Comparison of ENCODE assay signal across 13 cellular contexts in the genomic region with DNA sequence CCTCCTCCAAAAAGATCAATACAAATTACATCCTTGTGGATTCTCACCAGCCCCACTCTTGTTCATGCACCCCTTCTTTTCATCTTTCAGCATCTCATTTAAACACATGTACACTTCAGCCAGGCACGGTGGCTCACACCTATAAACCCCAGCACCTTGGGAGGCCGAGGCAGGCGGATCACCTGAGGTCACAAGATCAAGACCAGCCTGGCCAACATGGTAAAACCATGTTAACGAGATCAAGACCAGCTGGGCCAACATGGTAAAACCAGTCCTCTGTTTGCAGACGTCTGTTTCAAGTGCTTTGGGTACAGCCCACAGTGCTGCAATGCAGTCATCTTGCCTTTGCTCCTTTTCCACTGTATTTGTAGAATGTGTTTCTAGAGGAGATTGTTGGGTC. TPM values are rescaled to one million over a fixed set of nuclear protein-coding genes. Genes with fewer than 3 reads are reported as not detected.
A peak's percentile ranks its signal among the peaks of the same experiment; 100 is the strongest.
DNase-seq lines count a peak whose midpoint lies in the region; ATAC-seq, FAIRE-seq and TF ChIP-seq lines count a peak whose summit lies in the region.
"Had no signal": no experiment of that assay in that cellular context is flagged by ENCODE, and none has a peak within 500 bp of the region (broad histone marks: within the 10 kb centered on the region; RNA-seq: fewer than 3 reads in every experiment).

No MANE protein-coding gene starts in this region.

- no peak overlapping the region for H4K91ac ChIP-seq in mesenchymal stem cell (ENCODE audit: low read length)

- H2BK15ac ChIP-seq in mesenchymal stem cell (ENCODE audit: low read depth, poor library complexity, severe bottlenecking), result no peak overlapping the region

- peak overlapping the region; percentile 28 to 38 for H3K18ac ChIP-seq in mesenchymal stem cell (ENCODE audit: low read depth in 1 of 2, low read length in 2 of 2)

- H3K9me3 ChIP-seq in astrocyte (ENCODE audit: insufficient read depth, low read depth, low read length) (no peaks in the 10 kb centered on the region), mesenchymal stem cell (ENCODE audit: control insufficient read depth, low read length) (no peaks in the 10 kb centered on the region), tibial artery (no peaks in the 10 kb centered on the region)
- H3K9me3 ChIP-seq: upper lobe of right lung had no signal

- H3K79me2 ChIP-seq in astrocyte (ENCODE audit: insufficient read depth, low read length), result peaks cover 67% of the 10 kb centered on the region

- H3K4me3 Mint-ChIP-seq in activated naive CD4-positive, alpha-beta T cell treated with anti-CD3 and anti-CD28 coated beads, Interleukin-2, amount 50 U/mL, for 24 hours, result no peak overlapping the region
- no peak overlapping the region for H3K4me3 Mint-ChIP-seq in astrocyte (ENCODE audit: unreplicated experiment)
- H3K4me3 Mint-ChIP-seq: activated T-helper 1 cell treated with anti-CD3 and anti-CD28 coated beads, Interleukin-12 subunit alpha, Interleukin-12 subunit beta, Interleukin-2, Interleukin-4 antibody, amounts not matched to agents 30 ng/mL and 10 ng/mL and 1 ng/mL, durations not matched to agents 14 hours and 24 hours and 36 hours had no signal

- TF ChIP-seq CTCF in astrocyte (IDR thresholded peaks at IDR 0.05; ENCODE audit: insufficient read depth, low read depth, low read length) (no peak), tibial artery (IDR thresholded peaks at IDR 0.05) (no peak), foreskin keratinocyte (conservative IDR thresholded peaks at IDR 0.05) (no peak)

- WGBS in mesenchymal stem cell, result 91% methylated on average over 5 of the region's 5 CpGs

- H3K27me3 Mint-ChIP-seq in activated naive CD4-positive, alpha-beta T cell treated with anti-CD3 and anti-CD28 coated beads, Interleukin-2, amount 50 U/mL, for 24 hours, result no peaks in the 10 kb centered on the region
- H3K27me3 Mint-ChIP-seq in astrocyte (ENCODE audit: low read depth, unreplicated experiment), result no peaks in the 10 kb centered on the region

- no peaks in the 10 kb centered on the region for H4K20me1 ChIP-seq in astrocyte (ENCODE audit: insufficient read depth, low read length)

- H3K4ac ChIP-seq in mesenchymal stem cell (ENCODE audit: low read depth in 1 of 2, low read length in 2 of 2), result no peak overlapping the region

- H3K9ac ChIP-seq in astrocyte (ENCODE audit: low read length) (no peak overlapping the region), mesenchymal stem cell (ENCODE audit: low read length) (no peak overlapping the region)

- peaks cover 29% of the 10 kb centered on the region for H3K4me1 Mint-ChIP-seq in activated naive CD4-positive, alpha-beta T cell treated with anti-CD3 and anti-CD28 coated beads, Interleukin-2, amount 50 U/mL, for 24 hours
- H3K4me1 Mint-ChIP-seq in astrocyte (ENCODE audit: low read depth, unreplicated experiment), result peaks cover 33% of the 10 kb centered on the region

- H3K4me1 ChIP-seq in astrocyte (ENCODE audit: insufficient read depth, low read length), result peaks cover 18% of the 10 kb centered on the region
- peaks cover 10% of the 10 kb centered on the region for H3K4me1 ChIP-seq in mesenchymal stem cell (ENCODE audit: control insufficient read depth, insufficient read depth, low read depth, low read length)
- peaks cover 4 to 59% (median 37%) of the 10 kb centered on the region in 4 donors for H3K4me1 ChIP-seq in tibial artery
- H3K4me1 ChIP-seq in foreskin keratinocyte, result peaks cover 28% of the 10 kb centered on the region

- H3K36me3 ChIP-seq in astrocyte (ENCODE audit: insufficient read depth, low read length), result peaks cover 9% of the 10 kb centered on the region
- peaks cover 28 to 29% of the 10 kb centered on the region in 2 experiments for H3K36me3 ChIP-seq in mesenchymal stem cell (ENCODE audit: control insufficient read depth in 1 of 2, insufficient read depth in 2 of 2, low read depth in 1 of 2, low read length in 2 of 2)
- peaks cover 0 to 1% (median 1%) of the 10 kb centered on the region in 3 donors for H3K36me3 ChIP-seq in tibial artery

- no peak overlapping the region for H2BK120ac ChIP-seq in mesenchymal stem cell (ENCODE audit: low read depth, low read length)

- peak overlapping the region; percentile 18 to 90 for H2BK12ac ChIP-seq in mesenchymal stem cell (ENCODE audit: low read length in 2 of 2)

- H3K27me3 ChIP-seq in astrocyte (ENCODE audit: insufficient read depth, low read length) (no peaks in the 10 kb centered on the region), mesenchymal stem cell (ENCODE audit: control insufficient read depth in 1 of 2, insufficient read depth in 1 of 2, low read length in 2 of 2) (no peaks in the 10 kb centered on the region), tibial artery (no peaks in the 10 kb centered on the region), foreskin keratinocyte (no peaks in the 10 kb centered on the region)
- H3K27me3 ChIP-seq: upper lobe of right lung had no signal

- H3K27ac Mint-ChIP-seq in activated naive CD4-positive, alpha-beta T cell treated with anti-CD3 and anti-CD28 coated beads, Interleukin-2, amount 50 U/mL, for 24 hours, result peak overlapping the region; percentile 61
- peak overlapping the region; percentile 11 for H3K27ac Mint-ChIP-seq in astrocyte (ENCODE audit: unreplicated experiment)
- H3K27ac Mint-ChIP-seq: activated T-helper 1 cell treated with anti-CD3 and anti-CD28 coated beads, Interleukin-12 subunit alpha, Interleukin-12 subunit beta, Interleukin-2, Interleukin-4 antibody, amounts not matched to agents 30 ng/mL and 10 ng/mL and 1 ng/mL, durations not matched to agents 14 hours and 24 hours and 36 hours had no signal

- H4K8ac ChIP-seq in mesenchymal stem cell (ENCODE audit: low read length), result peak overlapping the region; percentile 19

- no peak for ATAC-seq in foreskin keratinocyte
- ATAC-seq: upper lobe of right lung had no signal

- no peak overlapping the region for H2AK5ac ChIP-seq in mesenchymal stem cell (ENCODE audit: low read length, severe bottlenecking)

- H3K4me2 ChIP-seq in astrocyte (ENCODE audit: low read length), result no peak overlapping the region
- no peak overlapping the region for H3K4me2 ChIP-seq in mesenchymal stem cell (ENCODE audit: low read length, poor library complexity, severe bottlenecking)

- FAIRE-seq in astrocyte (lab: Jason Lieb, UNC), result no peak
- FAIRE-seq: GM18507 had no signal

- H3K79me1 ChIP-seq in mesenchymal stem cell (replicated peaks; ENCODE audit: low read length, poor library complexity, severe bottlenecking), result peaks cover 28% of the 10 kb centered on the region

- H3K14ac ChIP-seq in mesenchymal stem cell (ENCODE audit: low read length in 2 of 2), result no peak overlapping the region

- H3K27ac ChIP-seq in astrocyte (ENCODE audit: low read depth, low read length), result no peak overlapping the region
- no peak overlapping the region for H3K27ac ChIP-seq in mesenchymal stem cell (ENCODE audit: low read length, poor library complexity, severe bottlenecking)
- peak overlapping the region; percentile 80 to 90 for H3K27ac ChIP-seq in tibial artery
- no peak overlapping the region for H3K27ac ChIP-seq in foreskin keratinocyte

- H3K4me3 ChIP-seq in astrocyte (ENCODE audit: insufficient read depth, low read depth, low read length), result no peak overlapping the region
- no peak overlapping the region for H3K4me3 ChIP-seq in mesenchymal stem cell (ENCODE audit: insufficient read depth in 1 of 2, low read depth in 1 of 2, low read length in 2 of 2)
- H3K4me3 ChIP-seq in tibial artery, result no peak overlapping the region
- H3K4me3 ChIP-seq: upper lobe of right lung had no signal

- no peak overlapping the region for H2BK5ac ChIP-seq in mesenchymal stem cell (ENCODE audit: low read depth, low read length, poor library complexity, severe bottlenecking)

- H3K23ac ChIP-seq in mesenchymal stem cell (ENCODE audit: low read length in 2 of 2), result no peak overlapping the region

- H3K36me3 Mint-ChIP-seq in activated naive CD4-positive, alpha-beta T cell treated with anti-CD3 and anti-CD28 coated beads, Interleukin-2, amount 50 U/mL, for 24 hours, result peaks cover 12% of the 10 kb centered on the region
- H3K36me3 Mint-ChIP-seq in astrocyte (ENCODE audit: low read depth, unreplicated experiment), result peaks cover 22% of the 10 kb centered on the region

- no peaks in the 10 kb centered on the region for H3K9me3 Mint-ChIP-seq in activated naive CD4-positive, alpha-beta T cell treated with anti-CD3 and anti-CD28 coated beads, Interleukin-2, amount 50 U/mL, for 24 hours
- H3K9me3 Mint-ChIP-seq in astrocyte (ENCODE audit: unreplicated experiment), result no peaks in the 10 kb centered on the region
- H3K9me3 Mint-ChIP-seq: activated T-helper 1 cell treated with anti-CD3 and anti-CD28 coated beads, Interleukin-12 subunit alpha, Interleukin-12 subunit beta, Interleukin-2, Interleukin-4 antibody, amounts not matched to agents 30 ng/mL and 10 ng/mL and 1 ng/mL, durations not matched to agents 14 hours and 24 hours and 36 hours had no signal

- DNase-seq in activated naive CD4-positive, alpha-beta T cell (lab: John Stamatoyannopoulos, UW), result no peak
- DNase-seq in astrocyte (ENCODE audit: low read depth) (no peak), mesenchymal stem cell (no peak), tibial artery (peak in 1 of 2 donors; percentile 46), NCI-H187 treated with DMSO at 0.1 percent for 48 hours (lab: John Stamatoyannopoulos, UW) (no peak), SIG-M5 (lab: John Stamatoyannopoulos, UW) (no peak), foreskin keratinocyte (no peak)
- DNase-seq: NCI-H1436, NCI-H226, upper lobe of right lung had no signal

- intact Hi-C loops in tibial artery (cut with DNase I; ENCODE audit: low total_unique reads), result no loop called here

- H2AFZ ChIP-seq in astrocyte (ENCODE audit: low read depth, low read length) (no peak overlapping the region), mesenchymal stem cell (ENCODE audit: low read depth, low read length) (no peak overlapping the region)

RNA-seq across cellular contexts. Expression of gene ZMYND8, which starts 45.3 kb away (rescaled TPM):
- total RNA-seq in astrocyte (43.9 and 45.8 TPM in 2 replicates), foreskin keratinocyte (29.7 and 31.1 TPM in 2 replicates)
- 21.6 TPM for polyA plus RNA-seq in mesenchymal stem cell (2013, experiment 1 of 2)
- 24.4 TPM for polyA plus RNA-seq in mesenchymal stem cell (2013, experiment 2 of 2)
- 7.9 and 9.1 TPM in 2 replicates for polyA plus RNA-seq in foreskin keratinocyte

Comparison
In these comparisons a context has a peak if more than half of its experiments do, and no peak if none do; other contexts are left out.
1. H3K27ac ChIP-seq: peak in tibial artery (2 of 2); none in astrocyte (single experiment), mesenchymal stem cell (single experiment) and foreskin keratinocyte (single experiment).